12 cellular contexts compared by ENCODE assay signal in the genomic region with DNA sequence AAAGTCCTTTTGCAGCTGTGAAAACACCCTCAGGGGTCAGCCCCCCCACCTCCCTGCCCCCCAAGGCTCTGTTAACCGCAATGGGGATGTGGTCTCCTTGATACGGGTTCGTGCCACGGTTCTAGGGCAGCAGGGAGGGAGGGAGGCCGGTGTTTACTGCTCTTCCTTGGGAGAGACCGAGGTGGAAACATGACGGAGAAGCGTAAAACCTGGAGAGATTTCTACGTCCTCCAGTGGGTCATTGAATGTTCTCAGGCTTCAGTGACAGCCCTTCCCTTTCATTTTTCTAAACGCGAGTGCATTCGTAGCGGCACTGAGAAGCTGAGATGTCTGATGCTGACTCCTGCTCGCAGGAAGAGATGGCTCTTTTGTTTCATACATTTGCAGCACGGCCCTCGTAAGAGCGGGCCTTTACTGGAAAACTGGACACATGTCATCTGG. TPM values are rescaled to one million over a fixed set of nuclear protein-coding genes. Genes with fewer than 3 reads are reported as not detected.
A peak's percentile ranks its signal among the peaks of the same experiment; 100 is the strongest.
DNase-seq lines count a peak whose midpoint lies in the region; ATAC-seq and TF ChIP-seq lines count a peak whose summit lies in the region.
"Had no signal": no experiment of that assay in that cellular context is flagged by ENCODE, and none has a peak within 500 bp of the region (broad histone marks: within the 10 kb centered on the region; RNA-seq: fewer than 3 reads in every experiment).

No MANE protein-coding gene starts in this region.

- WGBS in endodermal cell (ENCODE audit: insufficient coverage in 1 of 2, insufficient read length in 1 of 2), 2 experiments: 73 to 76% methylated on average over 17 of the region's 17 CpGs

- H3K9ac ChIP-seq in HUES48 (ENCODE audit: low read depth, low read length): no peak overlapping the region
- no peak overlapping the region for H3K9ac ChIP-seq in endodermal cell (ENCODE audit: extremely low read depth, low read length, poor library complexity, severe bottlenecking)

- H3K27ac ChIP-seq in HUES48 (ENCODE audit: low read depth, low read length) (peak overlapping the region; percentile 4), endodermal cell (ENCODE audit: low read depth, low read length) (peak overlapping the region; percentile 87)
- H3K27ac ChIP-seq: PC-9, right lobe of liver had no signal

- H3K27me3 Mint-ChIP-seq in T-cell (peaks cover 29 to 53% of the 10 kb centered on the region in 2 donors), endodermal cell (ENCODE audit: insufficient read depth) (peaks cover 11% of the 10 kb centered on the region)

- ATAC-seq in T-cell (replicated peaks in 1 of 4) (peak; percentile 45 to 82 (median 66)), GM18909 (IDR thresholded peaks at IDR 0.05; ENCODE audit: poor library complexity, unreplicated experiment) (no peak)
- ATAC-seq: right lobe of liver had no signal

- H3K4me3 Mint-ChIP-seq in T-cell (peak overlapping the region; percentile 69 to 73 (median 70)), endodermal cell (no peak overlapping the region)

- H3K27me3 ChIP-seq in HUES48 (ENCODE audit: control insufficient read depth, insufficient read depth, low read length) (peaks cover 10% of the 10 kb centered on the region; the same call in 1 of the 2 replicates), endodermal cell (ENCODE audit: control insufficient read depth, insufficient read depth, low read length, poor library complexity, severe bottlenecking) (peaks cover 23% of the 10 kb centered on the region)
- H3K27me3 ChIP-seq: right lobe of liver had no signal

- H3K36me3 ChIP-seq in HUES48 (ENCODE audit: control insufficient read depth, insufficient read depth, low read length): no peaks in the 10 kb centered on the region
- no peaks in the 10 kb centered on the region for H3K36me3 ChIP-seq in endodermal cell (ENCODE audit: control insufficient read depth, insufficient read depth, low read length)
- H3K36me3 ChIP-seq: right lobe of liver had no signal

- no peaks in the 10 kb centered on the region for H3K36me3 Mint-ChIP-seq in T-cell
- H3K36me3 Mint-ChIP-seq in endodermal cell (ENCODE audit: low read depth): no peaks in the 10 kb centered on the region

- H3K9me3 ChIP-seq in HUES48 (ENCODE audit: control insufficient read depth, insufficient read depth, low read length) (no peaks in the 10 kb centered on the region), endodermal cell (ENCODE audit: control insufficient read depth, low read length) (peaks cover 3% of the 10 kb centered on the region)
- H3K9me3 ChIP-seq: right lobe of liver had no signal

- no peak for TF ChIP-seq CTCF in endodermal cell (conservative IDR thresholded peaks at IDR 0.05)

- H3K4me1 Mint-ChIP-seq in T-cell (peaks cover 19 to 26% (median 19%) of the 10 kb centered on the region in 3 donors), endodermal cell (peaks cover 15% of the 10 kb centered on the region)

- peaks cover 19% of the 10 kb centered on the region for H3K4me1 ChIP-seq in HUES48 (ENCODE audit: control insufficient read depth, insufficient read depth, low read length)
- peaks cover 1% of the 10 kb centered on the region for H3K4me1 ChIP-seq in endodermal cell (ENCODE audit: control insufficient read depth, insufficient read depth, low read length)
- H3K4me1 ChIP-seq: right lobe of liver had no signal

- H3K27ac Mint-ChIP-seq in T-cell (no peak overlapping the region), endodermal cell (no peak overlapping the region)

- H3K4me3 ChIP-seq in HUES48 (ENCODE audit: low read depth, low read length) (peak overlapping the region; percentile 44; the same call in 1 of the 2 replicates), endodermal cell (ENCODE audit: low read length) (no peak overlapping the region)
- H3K4me3 ChIP-seq: PC-9, right lobe of liver had no signal

- CTCF ChIA-PET in T-cell (lab: Charles Lee): no interaction called here

- peaks cover 0 to 4% (median 0%) of the 10 kb centered on the region in 3 donors for H3K9me3 Mint-ChIP-seq in T-cell
- peaks cover 3% of the 10 kb centered on the region for H3K9me3 Mint-ChIP-seq in endodermal cell

- POLR2A ChIA-PET in T-cell (lab: Charles Lee): no interaction called here

- DNase-seq in T-cell: peak in 20 of 34 experiments; percentile 6 to 41 (median 22)
- no peak for DNase-seq in endodermal cell
- peak; percentile 47 for DNase-seq in pons (ENCODE audit: low spot score)
- DNase-seq in H4 (ENCODE audit: low spot score): no peak
- DNase-seq in activated CD8-positive, alpha-beta memory T cell treated with anti-CD3 and anti-CD28 coated beads, Interleukin-2, amount 50 U/mL, for 4 hours: no peak
- DNase-seq: activated CD4-positive, alpha-beta T cell treated with anti-CD3 and anti-CD28 coated beads for 48 hours; cortex of kidney; GDM1; PC-9; right lobe of liver had no signal

RNA-seq across cellular contexts. Expression of a gene that starts 40.5 kb away (rescaled TPM):
- total RNA-seq in T-cell (10 to 100 TPM; 44.8 to 80.2 (median 60.9) TPM), endodermal cell (10 to 100 TPM; 45.7 to 51.2 TPM)
- polyA plus RNA-seq in endodermal cell (2013, experiment 1 of 2): 11.1 TPM
- 13.9 TPM for polyA plus RNA-seq in endodermal cell (2013, experiment 2 of 2)
- 6.4 and 19.7 TPM in 2 replicates for total RNA-seq in H4 (2014; rRNA removed; shearing (Covaris generic))

Comparison
In these comparisons a context has a peak if more than half of its experiments do, and no peak if none do; other contexts are left out.
1. DNase-seq: peak in T-cell (20 of 34) and pons (single experiment); none in endodermal cell (single experiment), H4 (single experiment) and activated CD8-positive, alpha-beta memory T cell treated with anti-CD3 and anti-CD28 coated beads, Interleukin-2, amount 50 U/mL, for 4 hours (single experiment).